8 cellular contexts compared by ENCODE assay signal in genomic region chr2:88170472-88170892, GRCh38. TPM values are rescaled to one million over a fixed set of nuclear protein-coding genes. Genes with fewer than 3 reads are reported as not detected.
DNase-seq lines count a peak whose midpoint lies in the region; ATAC-seq and TF ChIP-seq lines count a peak whose summit lies in the region.

No MANE protein-coding gene starts in this region.

- H3K27me3 ChIP-seq in Peyer's patch (no peaks in the 10 kb centered on the region), fibroblast of lung (ENCODE audit: control insufficient read depth, insufficient read depth, low read length) (no peaks in the 10 kb centered on the region), neuronal stem cell (ENCODE audit: control insufficient read depth in 3 of 3, insufficient read depth in 3 of 3, low read depth in 1 of 3, low read length in 3 of 3) (peaks cover 0 to 19% (median 0%) of the 10 kb centered on the region in 3 experiments)

- H3K4ac ChIP-seq in neuronal stem cell (ENCODE audit: low read length): no peak overlapping the region

- H3K4me2 ChIP-seq in fibroblast of lung (ENCODE audit: extremely low read depth, insufficient read depth, low read length): no peak overlapping the region
- peak overlapping the region; percentile 51 for H3K4me2 ChIP-seq in neuronal stem cell (ENCODE audit: insufficient read depth, low read length, poor library complexity, severe bottlenecking)

- no peak overlapping the region for H2BK5ac ChIP-seq in neuronal stem cell (ENCODE audit: low read length)

- no peak overlapping the region for H4K91ac ChIP-seq in neuronal stem cell (ENCODE audit: low read depth, low read length, poor library complexity)

- H3K4me1 ChIP-seq in ES-I3 (ENCODE audit: insufficient read depth, low read length) (no peaks in the 10 kb centered on the region), Peyer's patch (no peaks in the 10 kb centered on the region), fibroblast of lung (ENCODE audit: control insufficient read depth, extremely low read depth, insufficient read depth, low read length) (no peaks in the 10 kb centered on the region), neuronal stem cell (ENCODE audit: control insufficient read depth in 2 of 2, insufficient read depth in 1 of 2, low read depth in 1 of 2, low read length in 2 of 2) (peaks cover 0 to 2% of the 10 kb centered on the region in 2 donors)

- no peak overlapping the region for H3K14ac ChIP-seq in neuronal stem cell (ENCODE audit: low read length)

- DNase-seq in Peyer's patch (peak in 1 of 3 donors; percentile 65), fibroblast of lung (ENCODE audit: low read depth in 2 of 2) (peak in 1 of 2 donors; percentile 52), neuronal stem cell (ENCODE audit: low spot score) (peak; percentile 14), DMS153 (lab: John Stamatoyannopoulos, UW) (no peak), NCI-H748 (lab: John Stamatoyannopoulos, UW; ENCODE audit: unreplicated experiment) (no peak), OCI-M2 (lab: John Stamatoyannopoulos, UW; ENCODE audit: unreplicated experiment) (no peak)

- no peak overlapping the region for H4K8ac ChIP-seq in neuronal stem cell (ENCODE audit: low read depth, low read length)

- no peak overlapping the region for H2BK15ac ChIP-seq in neuronal stem cell (ENCODE audit: low read length)

- H3K79me1 ChIP-seq in neuronal stem cell (ENCODE audit: low read depth, low read length): no peaks in the 10 kb centered on the region

- peak overlapping the region; percentile 42 to 98 (median 60) for H3K4me3 ChIP-seq in Peyer's patch
- H3K4me3 ChIP-seq in fibroblast of lung (replicated peaks in 1 of 4; ENCODE audit: control extremely low read depth in 1 of 4, insufficient read depth in 1 of 4, low read depth in 3 of 4, low read length in 4 of 4): peak overlapping the region in 2 of 4 experiments; percentile 57 to 79
- H3K4me3 ChIP-seq in neuronal stem cell (ENCODE audit: low read length in 2 of 2): peak overlapping the region in 1 of 2 donors; percentile 82

- H2BK120ac ChIP-seq in neuronal stem cell (ENCODE audit: low read depth, low read length): no peak overlapping the region

- H3K9me3 ChIP-seq in ES-I3 (ENCODE audit: control insufficient read depth, insufficient read depth, low read length) (peaks cover 4% of the 10 kb centered on the region; the same call in 1 of the 2 replicates), Peyer's patch (peaks cover 0 to 3% (median 0%) of the 10 kb centered on the region in 4 donors), fibroblast of lung (ENCODE audit: control insufficient read depth, insufficient read depth, low read depth, low read length) (no peaks in the 10 kb centered on the region), neuronal stem cell (replicated peaks in 1 of 2; ENCODE audit: control insufficient read depth in 2 of 2, insufficient read depth in 1 of 2, low read depth in 1 of 2, low read length in 2 of 2) (peaks cover 8% of the 10 kb centered on the region in 2 donors)

- peak overlapping the region; percentile 78 for H3K18ac ChIP-seq in neuronal stem cell (ENCODE audit: low read length)

- H4K20me1 ChIP-seq in fibroblast of lung (ENCODE audit: control insufficient read depth, extremely low read depth, insufficient read depth, low read length): no peaks in the 10 kb centered on the region

- no peak for TF ChIP-seq POLR2A in Peyer's patch (IDR thresholded peaks at IDR 0.05)

- WGBS in neuronal stem cell (ENCODE audit: extremely low coverage in 2 of 2, insufficient read length in 2 of 2, insufficient replicate concordance in 1 of 2), 2 donors: no CpG with 5 or more reads among the region's 37 CpGs

- ATAC-seq in GM18858 (IDR thresholded peaks at IDR 0.05; ENCODE audit: unreplicated experiment): no peak

- H3K9ac ChIP-seq in ES-I3 (ENCODE audit: low read depth, low read length) (peak overlapping the region; percentile 96), fibroblast of lung (ENCODE audit: insufficient read depth, low read length) (peak overlapping the region; percentile 6), neuronal stem cell (ENCODE audit: low read depth, low read length, poor library complexity) (no peak overlapping the region)

- H3K27ac ChIP-seq in Peyer's patch: peak overlapping the region in 3 of 4 donors; percentile 72 to 96 (median 74)
- no peak overlapping the region for H3K27ac ChIP-seq in fibroblast of lung (ENCODE audit: insufficient read depth, low read length)
- no peak overlapping the region for H3K27ac ChIP-seq in neuronal stem cell (replicated peaks; ENCODE audit: low read length)

- TF ChIP-seq CTCF in Peyer's patch (IDR thresholded peaks at IDR 0.05) (no peak), fibroblast of lung (conservative IDR thresholded peaks at IDR 0.05 in 1 of 2, IDR thresholded peaks at IDR 0.05 in 1 of 2; ENCODE audit: low read depth in 1 of 2, low read length in 2 of 2) (peak in 1 of 2 donors; percentile 2)

- no peak overlapping the region for H3K23ac ChIP-seq in neuronal stem cell (ENCODE audit: low read depth, low read length, poor library complexity)

- no peaks in the 10 kb centered on the region for H3K36me3 ChIP-seq in ES-I3 (ENCODE audit: insufficient read depth, low read length)
- H3K36me3 ChIP-seq in Peyer's patch: no peaks in the 10 kb centered on the region
- no peaks in the 10 kb centered on the region for H3K36me3 ChIP-seq in fibroblast of lung (ENCODE audit: control insufficient read depth, insufficient read depth, low read length)
- H3K36me3 ChIP-seq in neuronal stem cell (replicated peaks in 1 of 2; ENCODE audit: control insufficient read depth in 2 of 2, insufficient read depth in 2 of 2, low read length in 2 of 2): peaks cover 0 to 2% of the 10 kb centered on the region in 2 donors

- no peaks in the 10 kb centered on the region for H3K79me2 ChIP-seq in fibroblast of lung (ENCODE audit: control insufficient read depth, insufficient read depth, low read length)

- no peak overlapping the region for H2AK5ac ChIP-seq in neuronal stem cell (ENCODE audit: low read depth, low read length)

- H2AFZ ChIP-seq in fibroblast of lung (ENCODE audit: low read length) (peak overlapping the region; percentile 19), neuronal stem cell (ENCODE audit: low read length) (peak overlapping the region; percentile 64)

- H2BK12ac ChIP-seq in neuronal stem cell (ENCODE audit: low read length): no peak overlapping the region

RNA-seq across cellular contexts. Expression of gene THNSL2, which starts 0.3 kb away (rescaled TPM):
- 10 to 100 TPM in 3 of 4 donors, 1 to 10 TPM in 1; 2.5 to 68.5 (median 33.1) TPM for total RNA-seq in Peyer's patch
- total RNA-seq in fibroblast of lung: 9.9 and 17.5 TPM in 2 replicates
- polyA plus RNA-seq in fibroblast of lung: 6.0 TPM in 1 of 2 replicates, not detected in the other
- 4.4 TPM in 1 of 2 replicates, not detected in the other for polyA plus RNA-seq in fibroblast of lung (2012)
- polyA minus RNA-seq in fibroblast of lung (ENCODE audit: low replicate concordance): 17.8 TPM in 1 of 2 replicates, not detected in the other
- polyA plus RNA-seq in neuronal stem cell (2013, experiment 1 of 2): 13.4 TPM
- 13.8 TPM for polyA plus RNA-seq in neuronal stem cell (2013, experiment 2 of 2)

RNA-seq across cellular contexts. Expression of gene FABP1, which starts 42.6 kb away (rescaled TPM):
- total RNA-seq in Peyer's patch (1,000 to 10,000 TPM in 2 of 4 donors, 100 to 1,000 TPM in 2; 598 to 2,513 (median 1,116) TPM), fibroblast of lung (not detected in 2 replicates)
- not detected in 2 replicates for polyA plus RNA-seq in fibroblast of lung
- polyA plus RNA-seq in fibroblast of lung (2012): not detected in 2 replicates
- polyA minus RNA-seq in fibroblast of lung (ENCODE audit: low replicate concordance): not detected in 2 replicates
- 0.17 TPM for polyA plus RNA-seq in neuronal stem cell (2013, experiment 1 of 2)
- 0.35 TPM for polyA plus RNA-seq in neuronal stem cell (2013, experiment 2 of 2)

Comparison
In these comparisons a context has a peak if more than half of its experiments do, and no peak if none do; other contexts are left out.
1. H3K27ac ChIP-seq: peak in Peyer's patch (3 of 4); none in fibroblast of lung (single experiment) and neuronal stem cell (single experiment).
2. RNA of gene FABP1, which starts 42.6 kb away (total RNA-seq): 598 to 2,513 TPM in Peyer's patch; not detected in fibroblast of lung; every median in the first group is over 100 times any median in the second.